In genomic region chr7:106895246-106895864, GRCh38 we compare ENCODE assay signal across 9 cellular contexts. TPM values are rescaled to one million over a fixed set of nuclear protein-coding genes. Genes with fewer than 3 reads are reported as not detected.
DNase-seq lines count a peak whose midpoint lies in the region; ATAC-seq and TF ChIP-seq lines count a peak whose summit lies in the region.
"Had no signal": no experiment of that assay in that cellular context is flagged by ENCODE, and none has a peak within 500 bp of the region (broad histone marks: within the 10 kb centered on the region; RNA-seq: fewer than 3 reads in every experiment).

No MANE protein-coding gene starts in this region.

- H4K20me1 ChIP-seq in MM.1S (ENCODE audit: insufficient read depth, low read length) = no peaks in the 10 kb centered on the region

- peaks cover 56% of the 10 kb centered on the region for H3K4me1 ChIP-seq in MM.1S (ENCODE audit: low read length)

- no peaks in the 10 kb centered on the region for H3K36me3 ChIP-seq in MM.1S (replicated peaks; ENCODE audit: insufficient read depth, low read length)

- peak; percentile 94 for ATAC-seq in GM19023 (IDR thresholded peaks at IDR 0.05; ENCODE audit: unreplicated experiment)
- ATAC-seq in HG02571 (IDR thresholded peaks at IDR 0.05; ENCODE audit: unreplicated experiment) = peak; percentile 98
- peak; percentile 87 to 89 for ATAC-seq in natural killer cell treated with Interleukin-12 subunit alpha and Interleukin-12 subunit beta and Interleukin-15 and Interleukin-18, amount 100 ng/mL, for 72 hours
- ATAC-seq in WTC11 = no peak

- peak overlapping the region; percentile 6; the same call in 1 of the 2 replicates for H3K4me2 ChIP-seq in MM.1S (ENCODE audit: low read depth, low read length)

- no peaks in the 10 kb centered on the region for H3K27me3 ChIP-seq in MM.1S (replicated peaks; ENCODE audit: insufficient read depth, low read length)

- peaks cover 8% of the 10 kb centered on the region for H3K9me3 Mint-ChIP-seq in natural killer cell treated with Interleukin-12 subunit alpha and Interleukin-12 subunit beta and Interleukin-15 and Interleukin-18, amount 100 ng/mL, for 72 hours
- H3K9me3 Mint-ChIP-seq in WTC11 = peaks cover 10% of the 10 kb centered on the region

- no peak overlapping the region for H3K4me3 ChIP-seq in MM.1S (ENCODE audit: low read length)

- H3F3A ChIP-seq in MM.1S (ENCODE audit: insufficient read depth, low read length) = peaks cover 12% of the 10 kb centered on the region; the same call in 1 of the 2 replicates

- DNase-seq in MM.1S = peak; percentile 75
- DNase-seq in natural killer cell treated with Interleukin-12 subunit alpha and Interleukin-12 subunit beta and Interleukin-15 and Interleukin-18, amount 100 ng/mL, for 72 hours (ENCODE audit: low spot score) = peak; percentile 77
- DNase-seq in middle frontal gyrus (ENCODE audit: extremely low spot score, low spot score) = no peak
- no peak for DNase-seq in WTC11 (ENCODE audit: low spot score)
- DNase-seq in DMS53 (lab: John Stamatoyannopoulos, UW) = no peak
- DNase-seq: NCI-H146, nephron progenitor cell had no signal

- H3K9me2 ChIP-seq in MM.1S (replicated peaks; ENCODE audit: insufficient read depth, low read length) = no peaks in the 10 kb centered on the region

- no peaks in the 10 kb centered on the region for H3K27me3 Mint-ChIP-seq in natural killer cell treated with Interleukin-12 subunit alpha and Interleukin-12 subunit beta and Interleukin-15 and Interleukin-18, amount 100 ng/mL, for 72 hours
- H3K27me3 Mint-ChIP-seq in WTC11 (ENCODE audit: low read depth) = peaks cover 2% of the 10 kb centered on the region; the same call in 1 of the 2 replicates

- peak overlapping the region; percentile 11 for H3K4me3 Mint-ChIP-seq in natural killer cell treated with Interleukin-12 subunit alpha and Interleukin-12 subunit beta and Interleukin-15 and Interleukin-18, amount 100 ng/mL, for 72 hours
- no peak overlapping the region for H3K4me3 Mint-ChIP-seq in WTC11
- H3K4me3 Mint-ChIP-seq: nephron progenitor cell had no signal

- H3K36me3 Mint-ChIP-seq in natural killer cell treated with Interleukin-12 subunit alpha and Interleukin-12 subunit beta and Interleukin-15 and Interleukin-18, amount 100 ng/mL, for 72 hours = peaks cover 58% of the 10 kb centered on the region
- H3K36me3 Mint-ChIP-seq in WTC11 = no peaks in the 10 kb centered on the region

- H3K27ac Mint-ChIP-seq in natural killer cell treated with Interleukin-12 subunit alpha and Interleukin-12 subunit beta and Interleukin-15 and Interleukin-18, amount 100 ng/mL, for 72 hours = peak overlapping the region; percentile 44 to 82
- H3K27ac Mint-ChIP-seq in WTC11 = no peak overlapping the region
- H3K27ac Mint-ChIP-seq: nephron progenitor cell had no signal

- peak overlapping the region; percentile 46; the same call in 1 of the 2 replicates for H3K27ac ChIP-seq in MM.1S (ENCODE audit: low read length)

- H3K9me3 ChIP-seq in MM.1S (replicated peaks; ENCODE audit: insufficient read depth, low read length) = no peaks in the 10 kb centered on the region

- TF ChIP-seq CTCF in MM.1S (IDR thresholded peaks at IDR 0.05; ENCODE audit: low read length) (no peak), WTC11 (IDR thresholded peaks at IDR 0.05) (no peak)

- H3K79me2 ChIP-seq in MM.1S (ENCODE audit: low read length) = peaks cover 19% of the 10 kb centered on the region

- H3K9ac ChIP-seq in MM.1S (ENCODE audit: low read length) = no peak overlapping the region

- H3K4me1 Mint-ChIP-seq in natural killer cell treated with Interleukin-12 subunit alpha and Interleukin-12 subunit beta and Interleukin-15 and Interleukin-18, amount 100 ng/mL, for 72 hours (ENCODE audit: low read depth in 2 of 2) = peaks cover 72 to 78% of the 10 kb centered on the region in 2 donors
- peaks cover 15% of the 10 kb centered on the region for H3K4me1 Mint-ChIP-seq in WTC11
- H3K4me1 Mint-ChIP-seq: nephron progenitor cell had no signal

- POLR2A ChIA-PET in WTC11 (lab: Charles Lee) = no interaction called here

- no peak overlapping the region for H2AFZ ChIP-seq in MM.1S (ENCODE audit: low read length)

- CTCF ChIA-PET in WTC11 (lab: Charles Lee) = interaction anchor here (1.6 kb wide), 1 partner anchor 102 kb away, joined by 5 read pairs; no protein-coding TSS in a partner anchor

TF ChIP-seq in WTC11, 78 proteins besides CTCF, POLR2A, EP300 and RAD21:
- TF ChIP-seq ZNF232 (CRISPR knock-in tag; IDR thresholded peaks at IDR 0.05) = no peak
- TF ChIP-seq E2F4 (CRISPR knock-in tag; IDR thresholded peaks at IDR 0.05; ENCODE audit: borderline replicate concordance, low read depth) = no peak
- TF ChIP-seq HMGA2 (CRISPR knock-in tag; IDR thresholded peaks at IDR 0.05) = no peak
- TF ChIP-seq SP1 (CRISPR knock-in tag; conservative IDR thresholded peaks at IDR 0.05) = no peak
- no peak for TF ChIP-seq GTF2I (CRISPR knock-in tag; conservative IDR thresholded peaks at IDR 0.05)

RNA-seq across cellular contexts. Expression of gene PIK3CG, which starts 30.3 kb away (rescaled TPM):
- 10 to 100 TPM; 64.2 to 80.7 TPM for total RNA-seq in natural killer cell treated with Interleukin-12 subunit alpha and Interleukin-12 subunit beta and Interleukin-15 and Interleukin-18, amount 100 ng/mL, for 72 hours
- 0.07 to 0.11 TPM (median 0.07 TPM) in 3 replicates for total RNA-seq in WTC11 (2021)

Comparison
In these comparisons a context has a peak if more than half of its experiments do, and no peak if none do; other contexts are left out.
1. DNase-seq: peak in MM.1S (single experiment) and natural killer cell treated with Interleukin-12 subunit alpha and Interleukin-12 subunit beta and Interleukin-15 and Interleukin-18, amount 100 ng/mL, for 72 hours (single experiment); none in middle frontal gyrus (single experiment), WTC11 (single experiment) and DMS53 (single experiment).
2. RNA of gene PIK3CG, which starts 30.3 kb away (total RNA-seq): 64.2 to 80.7 TPM in natural killer cell treated with Interleukin-12 subunit alpha and Interleukin-12 subunit beta and Interleukin-15 and Interleukin-18, amount 100 ng/mL, for 72 hours; 0.07 to 0.11 TPM in WTC11; every median in the first group is over 10 times any median in the second.